In the genomic region with DNA sequence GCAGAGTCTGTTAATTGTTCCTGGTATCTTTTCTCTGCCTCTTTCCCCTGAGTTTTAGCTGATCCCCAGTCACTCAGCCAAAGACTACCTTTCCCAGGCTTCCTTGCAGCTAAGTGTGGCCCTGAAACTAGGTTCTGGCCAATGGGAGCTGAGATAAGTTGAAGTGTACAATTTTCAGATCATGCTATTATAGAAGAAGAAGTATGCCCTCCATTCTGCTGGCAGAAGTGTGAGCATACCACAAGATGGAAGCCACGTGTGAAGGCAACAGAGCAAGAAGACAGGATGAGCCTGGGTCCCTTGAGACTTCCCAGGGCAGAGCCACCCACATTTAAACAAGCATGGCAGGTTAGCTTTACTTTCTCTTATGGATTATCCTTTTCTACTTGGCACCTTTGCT, we compare ENCODE assay signal across 10 cellular contexts.
DNase-seq lines count a peak whose midpoint lies in the region; ATAC-seq and TF ChIP-seq lines count a peak whose summit lies in the region.
"Had no signal": no experiment of that assay in that cellular context is flagged by ENCODE, and none has a peak within 500 bp of the region (broad histone marks: within the 10 kb centered on the region; RNA-seq: fewer than 3 reads in every experiment).

No MANE protein-coding gene starts in this region.

- ATAC-seq in GM18907 (IDR thresholded peaks at IDR 0.05; ENCODE audit: unreplicated experiment) (peak; percentile 96), GM21737 (IDR thresholded peaks at IDR 0.05; ENCODE audit: unreplicated experiment) (peak; percentile 72), HG03432 (IDR thresholded peaks at IDR 0.05; ENCODE audit: unreplicated experiment) (peak; percentile 96)
- peak; percentile 12 for ATAC-seq in naive thymus-derived CD4-positive, alpha-beta T cell
- no peak for ATAC-seq in activated CD4-positive, alpha-beta T cell treated with anti-CD3 and anti-CD28 coated beads for 36 hours
- ATAC-seq in activated T-cell treated with anti-CD3 and anti-CD28 coated beads, Interleukin-2, amount 50 U/mL, for 72 hours (replicated peaks in 1 of 2), result no peak

- no peak for TF ChIP-seq CTCF in GM13976 (IDR thresholded peaks at IDR 0.05; ENCODE audit: borderline replicate concordance, control extremely low read depth, extremely low read depth, insufficient read depth, missing control alignments)

- peaks cover 2 to 15% (median 11%) of the 10 kb centered on the region in 7 donors for H3K4me1 Mint-ChIP-seq in naive thymus-derived CD4-positive, alpha-beta T cell
- peaks cover 9% of the 10 kb centered on the region for H3K4me1 Mint-ChIP-seq in activated CD4-positive, alpha-beta T cell treated with anti-CD3 and anti-CD28 coated beads for 36 hours
- H3K4me1 Mint-ChIP-seq in activated T-cell treated with anti-CD3 and anti-CD28 coated beads, Interleukin-2, amount 50 U/mL, for 72 hours (ENCODE audit: low read depth), result peaks cover 12% of the 10 kb centered on the region

- in situ Hi-C loops in GM13976 (cut with MboI; ENCODE audit: low sequenced_read_pairs, unreplicated experiment), result no loop called here

- CTCF ChIA-PET in naive thymus-derived CD4-positive, alpha-beta T cell (lab: Charles Lee), result interaction anchor here (0.6 kb wide), 1 partner anchor 348 kb away, joined by 3 read pairs; no protein-coding TSS in a partner anchor
- CTCF ChIA-PET in activated CD4-positive, alpha-beta T cell treated with anti-CD3 and anti-CD28 coated beads for 36 hours (lab: Charles Lee), result interaction anchor here (1.0 kb wide), 1 partner anchor 21 kb away, joined by 3 read pairs; no protein-coding TSS in a partner anchor

- no peaks in the 10 kb centered on the region for H3K27me3 ChIP-seq in naive thymus-derived CD4-positive, alpha-beta T cell (ENCODE audit: control insufficient read depth in 2 of 2, insufficient read depth in 2 of 2, low read length in 2 of 2)

- POLR2A ChIA-PET in naive thymus-derived CD4-positive, alpha-beta T cell (lab: Charles Lee), result no interaction called here
- POLR2A ChIA-PET in activated CD4-positive, alpha-beta T cell treated with anti-CD3 and anti-CD28 coated beads for 36 hours (lab: Charles Lee), result no interaction called here

- DNase-seq in naive thymus-derived CD4-positive, alpha-beta T cell, result no peak
- no peak for DNase-seq in activated CD4-positive, alpha-beta T cell treated with anti-CD3 and anti-CD28 coated beads for 36 hours
- no peak for DNase-seq in activated T-cell treated with anti-CD3 and anti-CD28 coated beads, Interleukin-2, amount 50 U/mL, for 72 hours
- DNase-seq in GM13976 (ENCODE audit: low spot score), result no peak
- DNase-seq: COR-L47, NCI-H2171 treated with DMSO at 0.1 percent for 48 hours had no signal

- intact Hi-C loops in naive thymus-derived CD4-positive, alpha-beta T cell (cut with micrococcal nuclease), result no loop called here
- intact Hi-C loops in activated CD4-positive, alpha-beta T cell treated with anti-CD3 and anti-CD28 coated beads for 36 hours (cut with DNase I, micrococcal nuclease), result no loop called here

- no peak overlapping the region for H3K4me3 Mint-ChIP-seq in naive thymus-derived CD4-positive, alpha-beta T cell
- no peak overlapping the region for H3K4me3 Mint-ChIP-seq in activated CD4-positive, alpha-beta T cell treated with anti-CD3 and anti-CD28 coated beads for 36 hours
- H3K4me3 Mint-ChIP-seq in activated T-cell treated with anti-CD3 and anti-CD28 coated beads, Interleukin-2, amount 50 U/mL, for 72 hours, result no peak overlapping the region

- no peaks in the 10 kb centered on the region for H3K9me3 ChIP-seq in naive thymus-derived CD4-positive, alpha-beta T cell (ENCODE audit: control insufficient read depth in 2 of 3, low read length in 3 of 3)

- H3K27me3 Mint-ChIP-seq in naive thymus-derived CD4-positive, alpha-beta T cell, result peaks cover 0 to 6% (median 0%) of the 10 kb centered on the region in 5 donors
- H3K27me3 Mint-ChIP-seq in activated CD4-positive, alpha-beta T cell treated with anti-CD3 and anti-CD28 coated beads for 36 hours, result no peaks in the 10 kb centered on the region
- H3K27me3 Mint-ChIP-seq in activated T-cell treated with anti-CD3 and anti-CD28 coated beads, Interleukin-2, amount 50 U/mL, for 72 hours (ENCODE audit: low read depth), result no peaks in the 10 kb centered on the region

- H3K36me3 ChIP-seq in naive thymus-derived CD4-positive, alpha-beta T cell (ENCODE audit: control insufficient read depth in 2 of 3, insufficient read depth in 3 of 3, low read length in 3 of 3), result no peaks in the 10 kb centered on the region

- no peak overlapping the region for H3K4me3 ChIP-seq in naive thymus-derived CD4-positive, alpha-beta T cell (ENCODE audit: low read length)

- peaks cover 0 to 1% of the 10 kb centered on the region in 2 donors for H3K4me1 ChIP-seq in naive thymus-derived CD4-positive, alpha-beta T cell (ENCODE audit: control insufficient read depth in 2 of 2, insufficient read depth in 2 of 2, low read length in 2 of 2)

- H3K9me3 Mint-ChIP-seq in naive thymus-derived CD4-positive, alpha-beta T cell, result peaks cover 0 to 11% (median 3%) of the 10 kb centered on the region in 11 donors
- H3K9me3 Mint-ChIP-seq in activated CD4-positive, alpha-beta T cell treated with anti-CD3 and anti-CD28 coated beads for 36 hours (ENCODE audit: low read depth), result peaks cover 6% of the 10 kb centered on the region
- H3K9me3 Mint-ChIP-seq in activated T-cell treated with anti-CD3 and anti-CD28 coated beads, Interleukin-2, amount 50 U/mL, for 72 hours, result peaks cover 4% of the 10 kb centered on the region in 2 donors

- no peak overlapping the region for H3K27ac Mint-ChIP-seq in naive thymus-derived CD4-positive, alpha-beta T cell
- no peak overlapping the region for H3K27ac Mint-ChIP-seq in activated CD4-positive, alpha-beta T cell treated with anti-CD3 and anti-CD28 coated beads for 36 hours
- H3K27ac Mint-ChIP-seq in activated T-cell treated with anti-CD3 and anti-CD28 coated beads, Interleukin-2, amount 50 U/mL, for 72 hours, result no peak overlapping the region

- H3K27ac ChIP-seq in naive thymus-derived CD4-positive, alpha-beta T cell (ENCODE audit: low read depth, low read length), result no peak overlapping the region
- H3K27ac ChIP-seq: KMS-11 had no signal

- H3K36me3 Mint-ChIP-seq in naive thymus-derived CD4-positive, alpha-beta T cell, result peaks cover 0 to 5% (median 0%) of the 10 kb centered on the region in 5 donors
- no peaks in the 10 kb centered on the region for H3K36me3 Mint-ChIP-seq in activated CD4-positive, alpha-beta T cell treated with anti-CD3 and anti-CD28 coated beads for 36 hours (ENCODE audit: low read depth)
- no peaks in the 10 kb centered on the region for H3K36me3 Mint-ChIP-seq in activated T-cell treated with anti-CD3 and anti-CD28 coated beads, Interleukin-2, amount 50 U/mL, for 72 hours (ENCODE audit: insufficient read depth in 2 of 2)

Comparison
In these comparisons a context has a peak if more than half of its experiments do, and no peak if none do; other contexts are left out.
1. ATAC-seq: peak in GM18907 (single experiment), GM21737 (single experiment), HG03432 (single experiment) and naive thymus-derived CD4-positive, alpha-beta T cell (single experiment); none in activated CD4-positive, alpha-beta T cell treated with anti-CD3 and anti-CD28 coated beads for 36 hours (single experiment) and activated T-cell treated with anti-CD3 and anti-CD28 coated beads, Interleukin-2, amount 50 U/mL, for 72 hours (0 of 2).